Comparison of ENCODE assay signal across 1 cellular context in the genomic region with DNA sequence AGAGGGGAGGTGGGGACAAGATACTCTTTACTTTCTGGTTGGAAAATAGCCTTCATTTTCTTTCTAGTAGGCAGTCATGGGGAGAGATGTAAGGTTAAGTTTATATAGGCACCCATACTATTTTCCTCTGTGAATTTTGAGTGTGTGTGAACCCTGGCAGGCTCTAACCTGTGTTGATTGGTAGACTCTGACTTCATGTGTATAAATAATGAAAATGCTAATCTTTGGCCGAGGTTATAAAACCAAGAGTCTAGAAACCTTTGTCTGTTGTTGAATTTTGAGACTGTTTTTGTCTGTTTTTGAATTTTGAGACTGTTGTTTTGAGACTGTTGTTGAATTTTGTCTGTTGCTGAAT.
TF ChIP-seq lines count a peak whose summit lies in the region.

No MANE protein-coding gene starts in this region.

TF ChIP-seq in HepG2, 621 proteins besides CTCF, POLR2A, EP300 and RAD21:
- TF ChIP-seq POLR2AphosphoS5 (IDR thresholded peaks at IDR 0.05; ENCODE audit: low read depth, low read length), result no peak
- no peak for TF ChIP-seq ZNF781 (CRISPR knock-in tag; IDR thresholded peaks at IDR 0.05; ENCODE audit: borderline replicate concordance, not compliant biosample characterization)
- TF ChIP-seq ZNF589 (CRISPR knock-in tag; conservative IDR thresholded peaks at IDR 0.05), result no peak
- TF ChIP-seq GTF2F1 (IDR thresholded peaks at IDR 0.05; ENCODE audit: low read length), result no peak
- TF ChIP-seq, protein P1, sequence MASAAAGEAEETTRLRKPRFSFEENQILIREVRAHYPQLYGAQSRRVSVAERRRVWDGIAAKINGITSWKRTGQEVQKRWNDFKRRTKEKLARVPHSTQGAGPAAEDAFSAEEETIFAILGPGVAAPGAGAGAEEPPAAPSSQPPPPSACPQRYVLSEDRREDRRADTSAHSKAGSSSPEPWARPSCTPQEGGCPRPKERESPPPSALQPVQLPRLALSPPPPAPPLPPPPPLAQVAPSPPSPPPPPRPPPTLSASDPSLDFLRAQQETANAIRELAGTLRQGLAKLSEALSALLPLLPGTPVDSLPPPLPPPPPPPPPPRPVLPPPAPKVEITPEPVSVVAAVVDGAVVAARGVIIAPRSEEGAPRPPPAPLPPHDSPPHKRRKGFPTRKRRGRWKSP (CRISPR knock-in tag; IDR thresholded peaks at IDR 0.05), result no peak
